Comparison of ENCODE assay signal across 23 cellular contexts in genomic region chr1:183296782-183297181, GRCh38.
DNase-seq lines count a peak whose midpoint lies in the region; ATAC-seq, FAIRE-seq and TF ChIP-seq lines count a peak whose summit lies in the region.
"Had no signal": no experiment of that assay in that cellular context is flagged by ENCODE, and none has a peak within 500 bp of the region (broad histone marks: within the 10 kb centered on the region; RNA-seq: fewer than 3 reads in every experiment).

No MANE protein-coding gene starts in this region.

- H3K79me2 ChIP-seq in H1 (ENCODE audit: control insufficient read depth in 1 of 2, insufficient read depth in 2 of 2, low read length in 2 of 2) = no peaks in the 10 kb centered on the region

- H3K9me3 ChIP-seq in H1 (ENCODE audit: insufficient read depth in 2 of 2, low read depth in 1 of 2, low read length in 1 of 2) (no peaks in the 10 kb centered on the region), mesenchymal stem cell (ENCODE audit: control insufficient read depth, low read length) (no peaks in the 10 kb centered on the region)
- H3K9me3 ChIP-seq: BE2C, BLaER1 had no signal

- H2BK12ac ChIP-seq in H1 (ENCODE audit: low read depth, low read length) (no peak overlapping the region), mesenchymal stem cell (ENCODE audit: low read length in 2 of 2) (no peak overlapping the region)

- peaks cover 0 to 16% (median 5%) of the 10 kb centered on the region in 4 experiments; a peak in 6 of 7 replicates for H3K4me1 ChIP-seq in H1 (replicated peaks in 1 of 4; ENCODE audit: control insufficient read depth in 3 of 4, insufficient read depth in 4 of 4, low read length in 3 of 4)
- H3K4me1 ChIP-seq in mesenchymal stem cell (ENCODE audit: control insufficient read depth, insufficient read depth, low read depth, low read length) = peaks cover 2% of the 10 kb centered on the region
- H3K4me1 ChIP-seq: BLaER1 had no signal

- no peak overlapping the region for H2AK5ac ChIP-seq in H1 (ENCODE audit: low read depth, low read length)
- H2AK5ac ChIP-seq in mesenchymal stem cell (ENCODE audit: low read length, severe bottlenecking) = no peak overlapping the region

- H2BK15ac ChIP-seq in H1 (ENCODE audit: low read length) = peak overlapping the region; percentile 34; the same call in 1 of the 2 replicates
- no peak overlapping the region for H2BK15ac ChIP-seq in mesenchymal stem cell (ENCODE audit: low read depth, poor library complexity, severe bottlenecking)

- peaks cover 2% of the 10 kb centered on the region for H3K27me3 Mint-ChIP-seq in activated CD4-positive, alpha-beta memory T cell treated with anti-CD3 and anti-CD28 coated beads for 36 hours

- no peak overlapping the region for H2AFZ ChIP-seq in H1 (ENCODE audit: low read length)
- H2AFZ ChIP-seq in mesenchymal stem cell (ENCODE audit: low read depth, low read length) = no peak overlapping the region

- 93% methylated on average over 4 of the region's 4 CpGs; no CpG with 5 or more reads in 1 of the 2 experiments for WGBS in H1 (ENCODE audit: extremely low coverage in 1 of 2, insufficient coverage in 1 of 2, insufficient read length in 1 of 2, insufficient replicate concordance in 2 of 2, low coverage in 1 of 2, low lambda C conversion rate in 2 of 2, missing lambda C conversion rate in 1 of 2), 2 experiments
- WGBS in mesenchymal stem cell = 97% methylated on average over 4 of the region's 4 CpGs

- H2BK120ac ChIP-seq in H1 (replicated peaks; ENCODE audit: low read depth, low read length) (no peak overlapping the region), mesenchymal stem cell (ENCODE audit: low read depth, low read length) (peak overlapping the region; percentile 61)

- H3K36me3 Mint-ChIP-seq in activated CD4-positive, alpha-beta memory T cell treated with anti-CD3 and anti-CD28 coated beads for 36 hours = no peaks in the 10 kb centered on the region
- H3K36me3 Mint-ChIP-seq: CD14-positive monocyte; CD4-positive, alpha-beta memory T cell; CD4-positive, CD25-positive, alpha-beta regulatory T cell; CD8-positive, alpha-beta memory T cell had no signal

- H3K14ac ChIP-seq in H1 (ENCODE audit: insufficient read length) (no peak overlapping the region), mesenchymal stem cell (ENCODE audit: low read length in 2 of 2) (peak overlapping the region in 1 of 2 experiments; percentile 31)

- H3K9ac ChIP-seq in H1 (replicated peaks in 1 of 4; ENCODE audit: extremely low read depth in 1 of 4, low read depth in 3 of 4, low read length in 3 of 4) (no peak overlapping the region), mesenchymal stem cell (ENCODE audit: low read length) (no peak overlapping the region)
- H3K9ac ChIP-seq: BLaER1 had no signal

- no peak overlapping the region for H3K4me3 Mint-ChIP-seq in activated CD4-positive, alpha-beta memory T cell treated with anti-CD3 and anti-CD28 coated beads for 36 hours
- H3K4me3 Mint-ChIP-seq: CD14-positive monocyte; CD4-positive, alpha-beta memory T cell; CD4-positive, CD25-positive, alpha-beta regulatory T cell; CD8-positive, alpha-beta memory T cell had no signal

- no peak for TF ChIP-seq POLR2A in H1 (IDR thresholded peaks at IDR 0.05; ENCODE audit: control extremely low read depth in 1 of 2, low read depth in 2 of 2, low read length in 2 of 2)

- peak; percentile 74 for ATAC-seq in sciatic nerve

- no peak overlapping the region for H3K18ac ChIP-seq in H1 (ENCODE audit: extremely low read depth, low read length)
- H3K18ac ChIP-seq in mesenchymal stem cell (ENCODE audit: low read depth in 1 of 2, low read length in 2 of 2) = peak overlapping the region in 1 of 2 experiments; percentile 21

- no peak for TF ChIP-seq EP300 in H1 (IDR thresholded peaks at IDR 0.05; ENCODE audit: borderline replicate concordance in 1 of 2, low read depth in 2 of 2, low read length in 2 of 2)

- DNase-seq in H1 (ENCODE audit: low read depth in 1 of 2, low spot score in 2 of 2) = no peak
- DNase-seq in mesenchymal stem cell = no peak
- DNase-seq in sciatic nerve (ENCODE audit: low spot score) = no peak
- no peak for DNase-seq in DMS114 treated with DMSO at 0.1 percent for 48 hours (lab: John Stamatoyannopoulos, UW; ENCODE audit: unreplicated experiment)
- no peak for DNase-seq in activated CD4-positive, alpha-beta memory T cell treated with anti-CD3 and anti-CD28 coated beads for 36 hours
- no peak for DNase-seq in NCI-H345 treated with DMSO at 0.1 percent for 48 hours (lab: John Stamatoyannopoulos, UW; ENCODE audit: unreplicated experiment)
- DNase-seq: 8988T; ACHN; BE2C; C1 segment of cervical spinal cord; CD4-positive, alpha-beta memory T cell; CD4-positive, CD25-positive, alpha-beta regulatory T cell; CD8-positive, alpha-beta memory T cell; COR-L47; DMS 273 treated with DMSO at 0.1 percent for 48 hours; DMS79 treated with DMSO at 0.1 percent for 48 hours; GF-D8 had no signal

- H3K4me3 ChIP-seq in H1 (ENCODE audit: extremely low read depth in 1 of 4, insufficient read depth in 2 of 4, low read depth in 3 of 4, low read length in 4 of 4) (no peak overlapping the region), mesenchymal stem cell (ENCODE audit: insufficient read depth in 1 of 2, low read depth in 1 of 2, low read length in 2 of 2) (no peak overlapping the region)
- H3K4me3 ChIP-seq: BLaER1 had no signal

- no peaks in the 10 kb centered on the region for H3K9me3 Mint-ChIP-seq in activated CD4-positive, alpha-beta memory T cell treated with anti-CD3 and anti-CD28 coated beads for 36 hours

- no peak overlapping the region for H3K56ac ChIP-seq in H1 (replicated peaks; ENCODE audit: insufficient read length, low read depth, low read length)

- H3K36me3 ChIP-seq in H1 (ENCODE audit: control insufficient read depth in 2 of 4, insufficient read depth in 4 of 4, low read length in 3 of 4) = no peaks in the 10 kb centered on the region
- no peaks in the 10 kb centered on the region for H3K36me3 ChIP-seq in mesenchymal stem cell (ENCODE audit: control insufficient read depth in 1 of 2, insufficient read depth in 2 of 2, low read depth in 1 of 2, low read length in 2 of 2)
- H3K36me3 ChIP-seq: BE2C, BLaER1 had no signal

- H3K27ac Mint-ChIP-seq in activated CD4-positive, alpha-beta memory T cell treated with anti-CD3 and anti-CD28 coated beads for 36 hours = no peak overlapping the region
- H3K27ac Mint-ChIP-seq: CD4-positive, alpha-beta memory T cell; CD4-positive, CD25-positive, alpha-beta regulatory T cell; CD8-positive, alpha-beta memory T cell had no signal

- TF ChIP-seq RAD21 in H1 (IDR thresholded peaks at IDR 0.05 in 1 of 2, conservative IDR thresholded peaks at IDR 0.05 in 1 of 2; ENCODE audit: low read depth in 2 of 2, low read length in 2 of 2) = no peak

- CTCF ChIA-PET in H1 (lab: Charles Lee; ENCODE audit: partially characterized antibody) = interaction anchor here (0.9 to 10.2 kb wide), 6 partner anchors 9 to 62 kb away, joined by 3 to 90 read pairs (median 4); no protein-coding TSS in a partner anchor
- CTCF ChIA-PET in activated CD4-positive, alpha-beta memory T cell treated with anti-CD3 and anti-CD28 coated beads for 36 hours (lab: Charles Lee) = no interaction called here

- H4K8ac ChIP-seq in H1 (ENCODE audit: extremely low read depth, insufficient read depth, low read length) (no peak overlapping the region), mesenchymal stem cell (ENCODE audit: low read length) (no peak overlapping the region)

- no peak overlapping the region for H3K4ac ChIP-seq in H1 (replicated peaks; ENCODE audit: insufficient read length, low read depth, low read length)
- H3K4ac ChIP-seq in mesenchymal stem cell (ENCODE audit: low read depth in 1 of 2, low read length in 2 of 2) = no peak overlapping the region

- H4K20me1 ChIP-seq in H1 (replicated peaks in 1 of 2; ENCODE audit: control insufficient read depth in 1 of 2, insufficient read depth in 2 of 2, low read length in 2 of 2) = no peaks in the 10 kb centered on the region
- H4K20me1 ChIP-seq: BLaER1 had no signal

- H4K5ac ChIP-seq in H1 (ENCODE audit: insufficient read length, low read depth, low read length) = no peak overlapping the region

- H4K91ac ChIP-seq in H1 (replicated peaks; ENCODE audit: insufficient read length, low read length) (peak overlapping the region; percentile 42), mesenchymal stem cell (ENCODE audit: low read length) (no peak overlapping the region)

- H3K79me1 ChIP-seq in H1 (ENCODE audit: low read depth, low read length) (no peaks in the 10 kb centered on the region), mesenchymal stem cell (replicated peaks; ENCODE audit: low read length, poor library complexity, severe bottlenecking) (no peaks in the 10 kb centered on the region)

- no peak overlapping the region for H3K4me2 ChIP-seq in H1 (ENCODE audit: insufficient read depth in 1 of 2, low read depth in 2 of 2, low read length in 2 of 2)
- no peak overlapping the region for H3K4me2 ChIP-seq in mesenchymal stem cell (ENCODE audit: low read length, poor library complexity, severe bottlenecking)
- H3K4me2 ChIP-seq: BLaER1 had no signal

- no peaks in the 10 kb centered on the region for H3K4me1 Mint-ChIP-seq in activated CD4-positive, alpha-beta memory T cell treated with anti-CD3 and anti-CD28 coated beads for 36 hours (ENCODE audit: low read depth)
- H3K4me1 Mint-ChIP-seq: CD14-positive monocyte; CD4-positive, alpha-beta memory T cell; CD4-positive, CD25-positive, alpha-beta regulatory T cell; CD8-positive, alpha-beta memory T cell had no signal

- H3K27ac ChIP-seq in H1 (ENCODE audit: low read depth, low read length) = no peak overlapping the region
- no peak overlapping the region for H3K27ac ChIP-seq in mesenchymal stem cell (ENCODE audit: low read length, poor library complexity, severe bottlenecking)
- H3K27ac ChIP-seq: BLaER1 had no signal

- no peak for TF ChIP-seq CTCF in H1 (IDR thresholded peaks at IDR 0.05; ENCODE audit: control extremely low read depth in 1 of 3, insufficient read depth in 1 of 3, low read depth in 1 of 3, low read length in 3 of 3)

- no peak for FAIRE-seq in H1 (lab: Jason Lieb, UNC)
- FAIRE-seq: A204.1, G401.6, GM12891, GM19239 had no signal

- no peak overlapping the region for H2BK20ac ChIP-seq in H1 (ENCODE audit: low read length)

- no peaks in the 10 kb centered on the region for H3K23me2 ChIP-seq in H1 (ENCODE audit: low read depth, low read length)

- H2BK5ac ChIP-seq in H1 (ENCODE audit: low read depth, low read length) (no peak overlapping the region), mesenchymal stem cell (ENCODE audit: low read depth, low read length, poor library complexity, severe bottlenecking) (no peak overlapping the region)

- H3K27me3 ChIP-seq in H1 (replicated peaks in 1 of 4; ENCODE audit: control insufficient read depth in 3 of 4, extremely low read depth in 1 of 4, insufficient read depth in 3 of 4, low read length in 3 of 4) (no peaks in the 10 kb centered on the region), mesenchymal stem cell (ENCODE audit: control insufficient read depth in 1 of 2, insufficient read depth in 1 of 2, low read length in 2 of 2) (no peaks in the 10 kb centered on the region)
- H3K27me3 ChIP-seq: BE2C, BLaER1 had no signal

- intact Hi-C loops in sciatic nerve (cut with DNase I) = no loop called here
- intact Hi-C loops in activated CD4-positive, alpha-beta memory T cell treated with anti-CD3 and anti-CD28 coated beads for 36 hours (cut with micrococcal nuclease) = no loop called here

- H3K23ac ChIP-seq in H1 (ENCODE audit: insufficient read length) = no peak overlapping the region
- H3K23ac ChIP-seq in mesenchymal stem cell (ENCODE audit: low read length in 2 of 2) = no peak overlapping the region

- POLR2A ChIA-PET in H1 (lab: Charles Lee; ENCODE audit: partially characterized antibody) = interaction anchor here (0.6 to 1.1 kb wide), 2 partner anchors 28 to 132 kb away, joined by 3 to 4 read pairs; no protein-coding TSS in a partner anchor
- POLR2A ChIA-PET in activated CD4-positive, alpha-beta memory T cell treated with anti-CD3 and anti-CD28 coated beads for 36 hours (lab: Charles Lee) = no interaction called here
